ENCODE assay signal across 1 cellular context in the genomic region with DNA sequence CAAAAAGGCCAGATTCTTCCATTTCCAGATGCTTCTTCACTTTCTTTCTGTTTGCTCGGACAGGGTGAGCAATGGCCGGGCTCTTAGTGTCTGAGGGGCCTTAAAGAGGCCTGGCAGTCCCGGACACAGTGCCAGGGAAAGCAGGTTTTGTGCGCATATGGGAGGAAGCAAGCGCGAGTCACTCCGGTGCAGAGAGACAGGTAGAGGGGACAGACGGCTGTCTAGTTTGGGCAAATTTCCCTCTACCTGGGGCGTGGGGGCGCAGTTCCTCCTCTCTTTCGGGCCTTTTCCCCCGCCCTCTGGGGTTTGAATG.
TF ChIP-seq lines count a peak whose summit lies in the region.

No MANE protein-coding gene starts in this region.

TF ChIP-seq in HepG2, 621 proteins besides CTCF, POLR2A, EP300 and RAD21 (continued from another document):
- TF ChIP-seq, protein P1, sequence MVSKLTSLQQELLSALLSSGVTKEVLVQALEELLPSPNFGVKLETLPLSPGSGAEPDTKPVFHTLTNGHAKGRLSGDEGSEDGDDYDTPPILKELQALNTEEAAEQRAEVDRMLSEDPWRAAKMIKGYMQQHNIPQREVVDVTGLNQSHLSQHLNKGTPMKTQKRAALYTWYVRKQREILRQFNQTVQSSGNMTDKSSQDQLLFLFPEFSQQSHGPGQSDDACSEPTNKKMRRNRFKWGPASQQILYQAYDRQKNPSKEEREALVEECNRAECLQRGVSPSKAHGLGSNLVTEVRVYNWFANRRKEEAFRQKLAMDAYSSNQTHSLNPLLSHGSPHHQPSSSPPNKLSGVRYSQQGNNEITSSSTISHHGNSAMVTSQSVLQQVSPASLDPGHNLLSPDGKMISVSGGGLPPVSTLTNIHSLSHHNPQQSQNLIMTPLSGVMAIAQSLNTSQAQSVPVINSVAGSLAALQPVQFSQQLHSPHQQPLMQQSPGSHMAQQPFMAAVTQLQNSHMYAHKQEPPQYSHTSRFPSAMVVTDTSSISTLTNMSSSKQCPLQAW (CRISPR knock-in tag; IDR thresholded peaks at IDR 0.05), result no peak
- TF ChIP-seq ZBTB10 (CRISPR knock-in tag; IDR thresholded peaks at IDR 0.05; ENCODE audit: borderline replicate concordance) (no peak), RARG (CRISPR knock-in tag; IDR thresholded peaks at IDR 0.05; ENCODE audit: low read depth) (no peak), XRCC5 (optimal IDR thresholded peaks at IDR 0.05; ENCODE audit: low read length) (no peak), ZBTB44 (CRISPR knock-in tag; IDR thresholded peaks at IDR 0.05) (no peak), ZFY (CRISPR knock-in tag; IDR thresholded peaks at IDR 0.05) (no peak), ZNF709 (CRISPR knock-in tag; IDR thresholded peaks at IDR 0.05) (no peak)
- TF ChIP-seq, protein P2, sequence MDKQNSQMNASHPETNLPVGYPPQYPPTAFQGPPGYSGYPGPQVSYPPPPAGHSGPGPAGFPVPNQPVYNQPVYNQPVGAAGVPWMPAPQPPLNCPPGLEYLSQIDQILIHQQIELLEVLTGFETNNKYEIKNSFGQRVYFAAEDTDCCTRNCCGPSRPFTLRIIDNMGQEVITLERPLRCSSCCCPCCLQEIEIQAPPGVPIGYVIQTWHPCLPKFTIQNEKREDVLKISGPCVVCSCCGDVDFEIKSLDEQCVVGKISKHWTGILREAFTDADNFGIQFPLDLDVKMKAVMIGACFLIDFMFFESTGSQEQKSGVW (CRISPR knock-in tag; IDR thresholded peaks at IDR 0.05; ENCODE audit: borderline replicate concordance), result no peak
